ENCODE assay signal across 8 cellular contexts in the genomic region with DNA sequence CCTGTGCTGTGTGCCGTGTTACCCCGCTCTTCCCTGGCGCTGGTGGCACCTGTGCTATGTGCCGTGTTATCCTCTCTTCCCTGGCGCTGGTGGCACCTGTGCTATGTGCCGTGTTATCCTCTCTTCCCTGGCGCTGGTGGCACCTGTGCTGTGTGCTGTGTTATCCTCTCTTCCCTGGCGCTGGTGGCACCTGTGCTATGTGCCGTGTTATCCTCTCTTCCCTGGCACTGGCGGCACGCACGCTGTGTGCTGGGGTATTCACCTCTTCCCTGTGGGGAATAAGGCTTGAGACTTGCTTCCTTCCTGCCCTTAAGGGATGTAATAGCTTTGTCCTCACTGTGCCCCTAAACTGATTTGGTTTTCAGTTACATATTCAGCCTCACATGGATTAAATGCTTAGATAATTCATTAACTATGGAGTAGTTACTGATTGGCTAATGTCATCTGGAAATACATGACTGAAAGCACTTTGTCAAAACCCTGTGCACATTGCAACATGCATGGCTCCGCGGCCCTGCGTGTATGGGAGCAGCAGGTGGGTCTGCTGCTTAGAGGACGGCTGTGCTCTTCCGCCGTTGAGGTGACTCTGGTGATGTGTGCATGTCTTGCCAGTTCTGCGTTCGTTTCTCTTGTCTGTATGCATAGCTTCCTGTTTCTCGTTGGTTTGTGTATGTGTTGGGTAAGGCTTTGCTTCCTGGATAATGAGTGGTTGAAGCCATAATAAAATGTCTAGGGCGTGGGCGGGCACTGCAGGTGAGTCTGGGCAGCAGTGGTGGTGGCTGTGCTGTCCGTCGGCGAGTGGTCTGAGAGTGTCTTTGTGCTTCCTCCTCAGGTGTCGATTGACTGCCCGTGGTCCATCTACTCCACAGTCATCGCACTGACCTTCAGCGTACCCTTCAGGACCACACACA. TPM values are rescaled to one million over a fixed set of nuclear protein-coding genes. Genes with fewer than 3 reads are reported as not detected.
A peak's percentile ranks its signal among the peaks of the same experiment; 100 is the strongest.
DNase-seq lines count a peak whose midpoint lies in the region; ATAC-seq and TF ChIP-seq lines count a peak whose summit lies in the region.

No MANE protein-coding gene starts in this region.

- DNase-seq in activated CD4-positive, CD25-positive, alpha-beta regulatory T cell treated with anti-CD3 and anti-CD28 coated beads, Interleukin-2, amount 50 U/mL, for 16 hours (ENCODE audit: low read depth, low spot score): peak; percentile 13
- no peak for DNase-seq in activated CD4-positive, CD25-positive, alpha-beta regulatory T cell treated with anti-CD3 and anti-CD28 coated beads, Interleukin-2, amount 50 U/mL, for 72 hours
- peak; percentile 69 for DNase-seq in epithelial cell of proximal tubule (ENCODE audit: low read depth)
- no peak for DNase-seq in foreskin fibroblast
- no peak for DNase-seq in Ammon's horn (ENCODE audit: low spot score)

- peak overlapping the region; percentile 71 for H3K4me3 Mint-ChIP-seq in T-helper 1 cell treated with Interleukin-12 subunit alpha and Interleukin-12 subunit beta and Interleukin-4 antibody, amounts not matched to agents 30 μg/mL and 1 μg/mL, for 36 hours
- peak overlapping the region; percentile 50 for H3K4me3 Mint-ChIP-seq in stimulated activated naive CD8-positive, alpha-beta T cell treated with anti-CD3 and anti-CD28 coated beads, Interleukin-15, Interleukin-2, amounts not matched to agents 100 ng/mL and 50 ng/mL, for 24 hours

- TF ChIP-seq CTCF in epithelial cell of proximal tubule (conservative IDR thresholded peaks at IDR 0.05; ENCODE audit: low read depth, low read length) (no peak), foreskin fibroblast (IDR thresholded peaks at IDR 0.05; ENCODE audit: low read depth, low read length) (no peak)

- H3K27ac Mint-ChIP-seq in T-helper 1 cell treated with Interleukin-12 subunit alpha and Interleukin-12 subunit beta and Interleukin-4 antibody, amounts not matched to agents 30 μg/mL and 1 μg/mL, for 36 hours: peak overlapping the region; percentile 92
- peak overlapping the region; percentile 84 for H3K27ac Mint-ChIP-seq in stimulated activated naive CD8-positive, alpha-beta T cell treated with anti-CD3 and anti-CD28 coated beads, Interleukin-15, Interleukin-2, amounts not matched to agents 100 ng/mL and 50 ng/mL, for 24 hours

- peaks cover 72% of the 10 kb centered on the region for H3K36me3 Mint-ChIP-seq in T-helper 1 cell treated with Interleukin-12 subunit alpha and Interleukin-12 subunit beta and Interleukin-4 antibody, amounts not matched to agents 30 μg/mL and 1 μg/mL, for 36 hours (ENCODE audit: low read depth)
- peaks cover 76% of the 10 kb centered on the region for H3K36me3 Mint-ChIP-seq in stimulated activated naive CD8-positive, alpha-beta T cell treated with anti-CD3 and anti-CD28 coated beads, Interleukin-15, Interleukin-2, amounts not matched to agents 100 ng/mL and 50 ng/mL, for 24 hours (ENCODE audit: low read depth)

- no peaks in the 10 kb centered on the region for H3K27me3 Mint-ChIP-seq in T-helper 1 cell treated with Interleukin-12 subunit alpha and Interleukin-12 subunit beta and Interleukin-4 antibody, amounts not matched to agents 30 μg/mL and 1 μg/mL, for 36 hours (ENCODE audit: low read depth)
- H3K27me3 Mint-ChIP-seq in stimulated activated naive CD8-positive, alpha-beta T cell treated with anti-CD3 and anti-CD28 coated beads, Interleukin-15, Interleukin-2, amounts not matched to agents 100 ng/mL and 50 ng/mL, for 24 hours: no peaks in the 10 kb centered on the region

- H3K9me3 Mint-ChIP-seq in T-helper 1 cell treated with Interleukin-12 subunit alpha and Interleukin-12 subunit beta and Interleukin-4 antibody, amounts not matched to agents 30 μg/mL and 1 μg/mL, for 36 hours: no peaks in the 10 kb centered on the region
- no peaks in the 10 kb centered on the region for H3K9me3 Mint-ChIP-seq in stimulated activated naive CD8-positive, alpha-beta T cell treated with anti-CD3 and anti-CD28 coated beads, Interleukin-15, Interleukin-2, amounts not matched to agents 100 ng/mL and 50 ng/mL, for 24 hours

- H3K4me1 Mint-ChIP-seq in T-helper 1 cell treated with Interleukin-12 subunit alpha and Interleukin-12 subunit beta and Interleukin-4 antibody, amounts not matched to agents 30 μg/mL and 1 μg/mL, for 36 hours (ENCODE audit: low read depth): peaks cover 65% of the 10 kb centered on the region
- H3K4me1 Mint-ChIP-seq in stimulated activated naive CD8-positive, alpha-beta T cell treated with anti-CD3 and anti-CD28 coated beads, Interleukin-15, Interleukin-2, amounts not matched to agents 100 ng/mL and 50 ng/mL, for 24 hours (ENCODE audit: low read depth): peaks cover 68% of the 10 kb centered on the region

- H3K4me3 ChIP-seq in epithelial cell of proximal tubule (ENCODE audit: low read depth, low read length) (no peak overlapping the region), foreskin fibroblast (ENCODE audit: low read depth in 1 of 2, low read length in 2 of 2) (no peak overlapping the region)

- ATAC-seq in GM18858 (IDR thresholded peaks at IDR 0.05; ENCODE audit: unreplicated experiment): no peak

RNA-seq across cellular contexts. Expression of a gene that starts 17.9 kb away (rescaled TPM):
- 5.0 and 6.6 TPM in 2 replicates for total RNA-seq in epithelial cell of proximal tubule

RNA-seq across cellular contexts. Expression of a gene that starts 44.2 kb away (rescaled TPM):
- 5.0 and 5.9 TPM in 2 replicates for total RNA-seq in epithelial cell of proximal tubule

Comparison
In these comparisons a context has a peak if more than half of its experiments do, and no peak if none do; other contexts are left out.
1. DNase-seq: peak in activated CD4-positive, CD25-positive, alpha-beta regulatory T cell treated with anti-CD3 and anti-CD28 coated beads, Interleukin-2, amount 50 U/mL, for 16 hours (single experiment) and epithelial cell of proximal tubule (single experiment); none in activated CD4-positive, CD25-positive, alpha-beta regulatory T cell treated with anti-CD3 and anti-CD28 coated beads, Interleukin-2, amount 50 U/mL, for 72 hours (single experiment), foreskin fibroblast (0 of 2) and Ammon's horn (single experiment).